In genomic region chr16:35144212-35144932, GRCh38 we compare ENCODE assay signal across 22 cellular contexts.
DNase-seq lines count a peak whose midpoint lies in the region; ATAC-seq and TF ChIP-seq lines count a peak whose summit lies in the region.
"Had no signal": no experiment of that assay in that cellular context is flagged by ENCODE, and none has a peak within 500 bp of the region (broad histone marks: within the 10 kb centered on the region; RNA-seq: fewer than 3 reads in every experiment).

No MANE protein-coding gene starts in this region.

- ATAC-seq in GM21723 (IDR thresholded peaks at IDR 0.05; ENCODE audit: unreplicated experiment) (no peak), GM19351 (IDR thresholded peaks at IDR 0.05; ENCODE audit: unreplicated experiment) (no peak)
- ATAC-seq: A549 had no signal

- peak; percentile 24 for DNase-seq in activated CD8-positive, alpha-beta memory T cell treated with anti-CD3 and anti-CD28 coated beads for 24 hours
- no peak for DNase-seq in activated CD8-positive, alpha-beta memory T cell treated with anti-CD3 and anti-CD28 coated beads, Interleukin-2, amount 50 U/mL, for 48 hours
- DNase-seq in chondrocyte (ENCODE audit: low spot score) (peak; percentile 52), glutamatergic neuron (no peak), type B pancreatic cell (ENCODE audit: extremely low spot score, unreplicated experiment) (peak; percentile 51), occipital lobe (lab: John Stamatoyannopoulos, UW) (no peak)
- DNase-seq: 8988T; ACHN; AML-193; BE2C; CD8-positive, alpha-beta memory T cell; DMS53; DMS79 treated with DMSO at 0.1 percent for 48 hours; GF-D8; GM23248; H7; HCEC 1CT had no signal

- H3K36me3 Mint-ChIP-seq in chondrocyte (ENCODE audit: low read depth), result no peaks in the 10 kb centered on the region
- H3K36me3 Mint-ChIP-seq in glutamatergic neuron (ENCODE audit: unreplicated experiment), result peaks cover 8% of the 10 kb centered on the region
- no peaks in the 10 kb centered on the region for H3K36me3 Mint-ChIP-seq in type B pancreatic cell
- H3K36me3 Mint-ChIP-seq: CD14-positive monocyte had no signal

- H3K27me3 Mint-ChIP-seq in chondrocyte (ENCODE audit: low read depth) (no peaks in the 10 kb centered on the region), glutamatergic neuron (ENCODE audit: unreplicated experiment) (peaks cover 10% of the 10 kb centered on the region), type B pancreatic cell (no peaks in the 10 kb centered on the region)
- H3K27me3 Mint-ChIP-seq: CD4-positive, alpha-beta T cell; CD8-positive, alpha-beta memory T cell had no signal

- H3K4me3 Mint-ChIP-seq in chondrocyte (ENCODE audit: unreplicated experiment) (no peak overlapping the region), glutamatergic neuron (ENCODE audit: unreplicated experiment) (no peak overlapping the region), type B pancreatic cell (no peak overlapping the region)
- H3K4me3 Mint-ChIP-seq: CD14-positive monocyte; CD4-positive, alpha-beta T cell; CD8-positive, alpha-beta memory T cell had no signal

- no peaks in the 10 kb centered on the region for H3K4me1 Mint-ChIP-seq in chondrocyte (ENCODE audit: low read depth)
- H3K4me1 Mint-ChIP-seq in glutamatergic neuron (ENCODE audit: low read depth, unreplicated experiment), result no peaks in the 10 kb centered on the region
- no peaks in the 10 kb centered on the region for H3K4me1 Mint-ChIP-seq in type B pancreatic cell (ENCODE audit: unreplicated experiment)
- H3K4me1 Mint-ChIP-seq: CD14-positive monocyte; CD8-positive, alpha-beta memory T cell had no signal

- H3K9me3 Mint-ChIP-seq in chondrocyte (ENCODE audit: low read depth) (peaks cover 46% of the 10 kb centered on the region), glutamatergic neuron (ENCODE audit: unreplicated experiment) (peaks cover 43% of the 10 kb centered on the region), type B pancreatic cell (peaks cover 4% of the 10 kb centered on the region)

- peak overlapping the region; percentile 32 for H3K27ac Mint-ChIP-seq in chondrocyte (ENCODE audit: unreplicated experiment)
- peak overlapping the region; percentile 13 for H3K27ac Mint-ChIP-seq in glutamatergic neuron (ENCODE audit: unreplicated experiment)
- no peak overlapping the region for H3K27ac Mint-ChIP-seq in type B pancreatic cell
- H3K27ac Mint-ChIP-seq: CD14-positive monocyte; CD4-positive, alpha-beta T cell; CD8-positive, alpha-beta memory T cell had no signal

- TF ChIP-seq CTCF in chondrocyte (IDR thresholded peaks at IDR 0.05), result no peak
- TF ChIP-seq CTCF in glutamatergic neuron (IDR thresholded peaks at IDR 0.05; ENCODE audit: partially characterized antibody, unreplicated experiment), result no peak
- no peak for TF ChIP-seq CTCF in type B pancreatic cell (conservative IDR thresholded peaks at IDR 0.05)

Comparison
In these comparisons a context has a peak if more than half of its experiments do, and no peak if none do; other contexts are left out.
1. DNase-seq: peak in activated CD8-positive, alpha-beta memory T cell treated with anti-CD3 and anti-CD28 coated beads for 24 hours (single experiment), chondrocyte (single experiment) and type B pancreatic cell (single experiment); none in activated CD8-positive, alpha-beta memory T cell treated with anti-CD3 and anti-CD28 coated beads, Interleukin-2, amount 50 U/mL, for 48 hours (single experiment), glutamatergic neuron (single experiment) and occipital lobe (single experiment).